Comparison of ENCODE assay signal across 2 cellular contexts in the genomic region with DNA sequence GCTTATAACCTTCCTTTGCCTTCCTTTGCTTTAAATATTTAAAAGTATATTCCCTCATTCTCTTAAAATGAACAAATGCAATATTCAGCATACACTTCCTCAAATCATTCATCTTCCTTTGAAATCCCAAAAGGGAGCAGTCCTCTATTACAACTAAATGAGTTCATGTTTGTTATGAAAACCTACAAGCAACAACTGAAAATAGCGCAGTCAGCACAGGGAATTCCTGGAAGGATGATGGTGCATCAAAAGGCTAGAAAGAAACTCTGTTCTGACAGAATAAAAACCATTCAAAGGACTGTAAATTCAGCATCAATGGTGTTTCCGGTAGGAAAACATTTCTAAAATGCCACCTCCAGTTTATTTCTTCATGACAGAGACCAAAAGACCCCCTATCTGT.
TF ChIP-seq lines count a peak whose summit lies in the region.

No MANE protein-coding gene starts in this region.

TF ChIP-seq in SK-N-SH, 30 proteins besides CTCF, POLR2A, EP300 and RAD21:
- TF ChIP-seq, protein P1, sequence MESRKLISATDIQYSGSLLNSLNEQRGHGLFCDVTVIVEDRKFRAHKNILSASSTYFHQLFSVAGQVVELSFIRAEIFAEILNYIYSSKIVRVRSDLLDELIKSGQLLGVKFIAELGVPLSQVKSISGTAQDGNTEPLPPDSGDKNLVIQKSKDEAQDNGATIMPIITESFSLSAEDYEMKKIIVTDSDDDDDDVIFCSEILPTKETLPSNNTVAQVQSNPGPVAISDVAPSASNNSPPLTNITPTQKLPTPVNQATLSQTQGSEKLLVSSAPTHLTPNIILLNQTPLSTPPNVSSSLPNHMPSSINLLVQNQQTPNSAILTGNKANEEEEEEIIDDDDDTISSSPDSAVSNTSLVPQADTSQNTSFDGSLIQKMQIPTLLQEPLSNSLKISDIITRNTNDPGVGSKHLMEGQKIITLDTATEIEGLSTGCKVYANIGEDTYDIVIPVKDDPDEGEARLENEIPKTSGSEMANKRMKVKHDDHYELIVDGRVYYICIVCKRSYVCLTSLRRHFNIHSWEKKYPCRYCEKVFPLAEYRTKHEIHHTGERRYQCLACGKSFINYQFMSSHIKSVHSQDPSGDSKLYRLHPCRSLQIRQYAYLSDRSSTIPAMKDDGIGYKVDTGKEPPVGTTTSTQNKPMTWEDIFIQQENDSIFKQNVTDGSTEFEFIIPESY (IDR thresholded peaks at IDR 0.05; ENCODE audit: borderline replicate concordance, low read depth), result no peak
- no peak for TF ChIP-seq GABPA (IDR thresholded peaks at IDR 0.05; ENCODE audit: low read depth)
- no peak for TF ChIP-seq SIN3A (IDR thresholded peaks at IDR 0.05; ENCODE audit: borderline replicate concordance, low read depth, low read length)
- TF ChIP-seq RCOR1 (IDR thresholded peaks at IDR 0.05; ENCODE audit: low read length), result no peak
- TF ChIP-seq ELF1 (IDR thresholded peaks at IDR 0.05), result no peak
- no peak for TF ChIP-seq TEAD4 (IDR thresholded peaks at IDR 0.05; ENCODE audit: borderline replicate concordance, insufficient read depth)
- TF ChIP-seq YY1 (IDR thresholded peaks at IDR 0.05; ENCODE audit: low read depth), result no peak
- no peak for TF ChIP-seq JUND (IDR thresholded peaks at IDR 0.05)
- no peak for TF ChIP-seq FOXM1 (IDR thresholded peaks at IDR 0.05; ENCODE audit: low read depth)
- TF ChIP-seq, protein P2, sequence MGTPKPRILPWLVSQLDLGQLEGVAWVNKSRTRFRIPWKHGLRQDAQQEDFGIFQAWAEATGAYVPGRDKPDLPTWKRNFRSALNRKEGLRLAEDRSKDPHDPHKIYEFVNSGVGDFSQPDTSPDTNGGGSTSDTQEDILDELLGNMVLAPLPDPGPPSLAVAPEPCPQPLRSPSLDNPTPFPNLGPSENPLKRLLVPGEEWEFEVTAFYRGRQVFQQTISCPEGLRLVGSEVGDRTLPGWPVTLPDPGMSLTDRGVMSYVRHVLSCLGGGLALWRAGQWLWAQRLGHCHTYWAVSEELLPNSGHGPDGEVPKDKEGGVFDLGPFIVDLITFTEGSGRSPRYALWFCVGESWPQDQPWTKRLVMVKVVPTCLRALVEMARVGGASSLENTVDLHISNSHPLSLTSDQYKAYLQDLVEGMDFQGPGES (IDR thresholded peaks at IDR 0.05; ENCODE audit: low read depth, low read length), result no peak
- no peak for TF ChIP-seq FOXJ3 (CRISPR knock-in tag; IDR thresholded peaks at IDR 0.05)
- no peak for TF ChIP-seq TAF1 (IDR thresholded peaks at IDR 0.05; ENCODE audit: borderline replicate concordance, low read depth, low read length)
- TF ChIP-seq, protein P3, sequence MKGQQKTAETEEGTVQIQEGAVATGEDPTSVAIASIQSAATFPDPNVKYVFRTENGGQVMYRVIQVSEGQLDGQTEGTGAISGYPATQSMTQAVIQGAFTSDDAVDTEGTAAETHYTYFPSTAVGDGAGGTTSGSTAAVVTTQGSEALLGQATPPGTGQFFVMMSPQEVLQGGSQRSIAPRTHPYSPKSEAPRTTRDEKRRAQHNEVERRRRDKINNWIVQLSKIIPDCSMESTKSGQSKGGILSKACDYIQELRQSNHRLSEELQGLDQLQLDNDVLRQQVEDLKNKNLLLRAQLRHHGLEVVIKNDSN (IDR thresholded peaks at IDR 0.05; ENCODE audit: borderline replicate concordance, low read depth), result no peak
- no peak for TF ChIP-seq PBX3 (IDR thresholded peaks at IDR 0.05)
- TF ChIP-seq MEF2A (IDR thresholded peaks at IDR 0.05; ENCODE audit: borderline replicate concordance, low read depth), result no peak
- no peak for TF ChIP-seq FOSL2 (IDR thresholded peaks at IDR 0.05; ENCODE audit: borderline replicate concordance, low read depth)

TF ChIP-seq in SK-N-SH treated with all-trans-retinoic acid at 6 μM for 48 hours, 23 proteins besides CTCF, POLR2A, EP300 and RAD21:
- no peak for TF ChIP-seq BACH2 (CRISPR knock-in tag; IDR thresholded peaks at IDR 0.05; ENCODE audit: borderline replicate concordance)
- TF ChIP-seq ZNF565 (CRISPR knock-in tag; conservative IDR thresholded peaks at IDR 0.05; ENCODE audit: low read depth), result no peak
- TF ChIP-seq GLIS3 (CRISPR knock-in tag; IDR thresholded peaks at IDR 0.05), result no peak
- no peak for TF ChIP-seq ZNF8 (CRISPR knock-in tag; IDR thresholded peaks at IDR 0.05)
- TF ChIP-seq, protein P4, sequence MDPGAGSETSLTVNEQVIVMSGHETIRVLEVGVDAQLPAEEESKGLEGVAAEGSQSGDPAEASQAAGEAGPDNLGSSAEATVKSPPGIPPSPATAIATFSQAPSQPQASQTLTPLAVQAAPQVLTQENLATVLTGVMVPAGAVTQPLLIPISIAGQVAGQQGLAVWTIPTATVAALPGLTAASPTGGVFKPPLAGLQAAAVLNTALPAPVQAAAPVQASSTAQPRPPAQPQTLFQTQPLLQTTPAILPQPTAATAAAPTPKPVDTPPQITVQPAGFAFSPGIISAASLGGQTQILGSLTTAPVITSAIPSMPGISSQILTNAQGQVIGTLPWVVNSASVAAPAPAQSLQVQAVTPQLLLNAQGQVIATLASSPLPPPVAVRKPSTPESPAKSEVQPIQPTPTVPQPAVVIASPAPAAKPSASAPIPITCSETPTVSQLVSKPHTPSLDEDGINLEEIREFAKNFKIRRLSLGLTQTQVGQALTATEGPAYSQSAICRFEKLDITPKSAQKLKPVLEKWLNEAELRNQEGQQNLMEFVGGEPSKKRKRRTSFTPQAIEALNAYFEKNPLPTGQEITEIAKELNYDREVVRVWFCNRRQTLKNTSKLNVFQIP (CRISPR knock-in tag; IDR thresholded peaks at IDR 0.05; ENCODE audit: borderline replicate concordance, low read depth), result no peak
- TF ChIP-seq, protein P5, sequence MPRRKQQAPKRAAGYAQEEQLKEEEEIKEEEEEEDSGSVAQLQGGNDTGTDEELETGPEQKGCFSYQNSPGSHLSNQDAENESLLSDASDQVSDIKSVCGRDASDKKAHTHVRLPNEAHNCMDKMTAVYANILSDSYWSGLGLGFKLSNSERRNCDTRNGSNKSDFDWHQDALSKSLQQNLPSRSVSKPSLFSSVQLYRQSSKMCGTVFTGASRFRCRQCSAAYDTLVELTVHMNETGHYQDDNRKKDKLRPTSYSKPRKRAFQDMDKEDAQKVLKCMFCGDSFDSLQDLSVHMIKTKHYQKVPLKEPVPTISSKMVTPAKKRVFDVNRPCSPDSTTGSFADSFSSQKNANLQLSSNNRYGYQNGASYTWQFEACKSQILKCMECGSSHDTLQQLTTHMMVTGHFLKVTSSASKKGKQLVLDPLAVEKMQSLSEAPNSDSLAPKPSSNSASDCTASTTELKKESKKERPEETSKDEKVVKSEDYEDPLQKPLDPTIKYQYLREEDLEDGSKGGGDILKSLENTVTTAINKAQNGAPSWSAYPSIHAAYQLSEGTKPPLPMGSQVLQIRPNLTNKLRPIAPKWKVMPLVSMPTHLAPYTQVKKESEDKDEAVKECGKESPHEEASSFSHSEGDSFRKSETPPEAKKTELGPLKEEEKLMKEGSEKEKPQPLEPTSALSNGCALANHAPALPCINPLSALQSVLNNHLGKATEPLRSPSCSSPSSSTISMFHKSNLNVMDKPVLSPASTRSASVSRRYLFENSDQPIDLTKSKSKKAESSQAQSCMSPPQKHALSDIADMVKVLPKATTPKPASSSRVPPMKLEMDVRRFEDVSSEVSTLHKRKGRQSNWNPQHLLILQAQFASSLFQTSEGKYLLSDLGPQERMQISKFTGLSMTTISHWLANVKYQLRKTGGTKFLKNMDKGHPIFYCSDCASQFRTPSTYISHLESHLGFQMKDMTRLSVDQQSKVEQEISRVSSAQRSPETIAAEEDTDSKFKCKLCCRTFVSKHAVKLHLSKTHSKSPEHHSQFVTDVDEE (CRISPR knock-in tag; IDR thresholded peaks at IDR 0.05), result no peak
- no peak for TF ChIP-seq ARNTL (CRISPR knock-in tag; IDR thresholded peaks at IDR 0.05; ENCODE audit: borderline replicate concordance, low read depth)
- TF ChIP-seq SNAI2 (CRISPR knock-in tag; IDR thresholded peaks at IDR 0.05), result no peak
- TF ChIP-seq ZFP3 (CRISPR knock-in tag; IDR thresholded peaks at IDR 0.05), result no peak
- no peak for TF ChIP-seq CSDC2 (CRISPR knock-in tag; IDR thresholded peaks at IDR 0.05)
- TF ChIP-seq ZC3H10 (CRISPR knock-in tag; IDR thresholded peaks at IDR 0.05), result no peak
- TF ChIP-seq RARB (CRISPR knock-in tag; IDR thresholded peaks at IDR 0.05), result no peak
- no peak for TF ChIP-seq ISL1 (CRISPR knock-in tag; IDR thresholded peaks at IDR 0.05)
TF ChIP-seq in SK-N-SH treated with all-trans-retinoic acid at 6 μM for 48 hours: peak in this region for 0.
